8 cellular contexts compared by ENCODE assay signal in the genomic region with DNA sequence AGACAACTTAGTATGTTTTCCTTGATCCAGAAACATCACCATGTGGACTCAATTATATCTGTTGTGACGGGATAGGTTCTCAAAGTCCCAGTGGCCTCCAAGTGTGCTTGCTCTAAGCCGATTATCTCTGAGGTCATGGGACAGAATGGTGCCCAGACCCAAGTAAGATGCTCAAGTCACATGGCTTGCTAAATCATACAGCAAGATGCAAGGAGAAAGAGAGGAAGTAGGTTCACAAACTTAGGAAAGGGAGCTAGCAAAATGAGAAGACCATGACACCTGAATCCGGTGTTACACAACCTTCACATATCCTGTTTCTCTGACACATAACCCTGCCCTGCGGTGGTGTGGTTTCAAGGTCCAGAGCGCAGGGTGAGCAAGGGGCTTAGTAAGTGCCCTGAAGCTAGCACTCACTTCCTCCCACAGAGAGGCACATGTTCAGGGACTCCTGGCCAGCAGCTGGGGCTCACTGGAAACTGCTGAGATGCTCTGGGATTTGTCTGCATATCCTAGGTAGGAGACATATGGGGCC.
A peak's percentile ranks its signal among the peaks of the same experiment; 100 is the strongest.
DNase-seq lines count a peak whose midpoint lies in the region; ATAC-seq, FAIRE-seq and TF ChIP-seq lines count a peak whose summit lies in the region.

No MANE protein-coding gene starts in this region.

- H3K79me2 ChIP-seq in astrocyte (ENCODE audit: insufficient read depth, low read length): no peaks in the 10 kb centered on the region

- H3K9ac ChIP-seq in astrocyte (ENCODE audit: low read length): no peak overlapping the region

- DNase-seq in AG10803 (ENCODE audit: low read depth): peak; percentile 83
- DNase-seq in astrocyte (ENCODE audit: low read depth): peak; percentile 78
- peak; percentile 98 for DNase-seq in renal cortical epithelial cell (ENCODE audit: low read depth)
- DNase-seq in effector CD8-positive, alpha-beta T cell (lab: John Stamatoyannopoulos, UW): no peak
- no peak for DNase-seq in NCI-H1436 treated with DMSO at 0.1 percent for 48 hours (lab: John Stamatoyannopoulos, UW)
- DNase-seq in mucosa of gallbladder (ENCODE audit: low spot score): no peak

- H4K20me1 ChIP-seq in astrocyte (ENCODE audit: insufficient read depth, low read length): no peaks in the 10 kb centered on the region

- no peak overlapping the region for H2AFZ ChIP-seq in astrocyte (ENCODE audit: low read depth, low read length)

- H3K4me2 ChIP-seq in astrocyte (ENCODE audit: low read length): peak overlapping the region; percentile 21

- ATAC-seq in GM21360 (IDR thresholded peaks at IDR 0.05; ENCODE audit: unreplicated experiment) (peak; percentile 86), HG03558 (IDR thresholded peaks at IDR 0.05; ENCODE audit: extremely low read depth, unreplicated experiment) (peak; percentile 94)

- no peak for TF ChIP-seq CTCF in AG10803 (conservative IDR thresholded peaks at IDR 0.05; ENCODE audit: low read length)
- TF ChIP-seq CTCF in astrocyte (IDR thresholded peaks at IDR 0.05; ENCODE audit: insufficient read depth, low read depth, low read length): no peak

- H3K4me3 ChIP-seq in AG10803 (ENCODE audit: low read length) (no peak overlapping the region), astrocyte (ENCODE audit: insufficient read depth, low read depth, low read length) (no peak overlapping the region)

- H3K4me3 Mint-ChIP-seq in astrocyte (ENCODE audit: unreplicated experiment): no peak overlapping the region

- no peaks in the 10 kb centered on the region for H3K36me3 ChIP-seq in astrocyte (ENCODE audit: insufficient read depth, low read length)

- H3K27ac Mint-ChIP-seq in astrocyte (ENCODE audit: unreplicated experiment): no peak overlapping the region

- H3K9me3 Mint-ChIP-seq in astrocyte (ENCODE audit: unreplicated experiment): peaks cover 2% of the 10 kb centered on the region

- FAIRE-seq in astrocyte (lab: Jason Lieb, UNC): peak; percentile 94

- H3K27me3 ChIP-seq in astrocyte (ENCODE audit: insufficient read depth, low read length): no peaks in the 10 kb centered on the region

- H3K36me3 Mint-ChIP-seq in astrocyte (ENCODE audit: low read depth, unreplicated experiment): no peaks in the 10 kb centered on the region

- peaks cover 6% of the 10 kb centered on the region for H3K4me1 ChIP-seq in astrocyte (ENCODE audit: insufficient read depth, low read length)

- H3K27me3 Mint-ChIP-seq in astrocyte (ENCODE audit: low read depth, unreplicated experiment): no peaks in the 10 kb centered on the region

- H3K9me3 ChIP-seq in astrocyte (ENCODE audit: insufficient read depth, low read depth, low read length): no peaks in the 10 kb centered on the region

- H3K27ac ChIP-seq in astrocyte (ENCODE audit: low read depth, low read length): no peak overlapping the region

- peaks cover 4% of the 10 kb centered on the region for H3K4me1 Mint-ChIP-seq in astrocyte (ENCODE audit: low read depth, unreplicated experiment)

Comparison
In these comparisons a context has a peak if more than half of its experiments do, and no peak if none do; other contexts are left out.
1. DNase-seq: peak in AG10803 (single experiment), astrocyte (single experiment) and renal cortical epithelial cell (single experiment); none in effector CD8-positive, alpha-beta T cell (single experiment), NCI-H1436 treated with DMSO at 0.1 percent for 48 hours (single experiment) and mucosa of gallbladder (single experiment).